1 cellular context compared by ENCODE assay signal in genomic region chr11:3147257-3147619, GRCh38.
TF ChIP-seq lines count a peak whose summit lies in the region.

No MANE protein-coding gene starts in this region.

TF ChIP-seq in K562, 482 proteins besides CTCF, POLR2A, EP300 and RAD21:
- TF ChIP-seq CBFB (CRISPR knock-in tag; IDR thresholded peaks at IDR 0.05) (no peak), ARNT (IDR thresholded peaks at IDR 0.05) (no peak), POLR3G (IDR thresholded peaks at IDR 0.05; ENCODE audit: extremely low read depth, insufficient read length, insufficient replicate concordance) (no peak), ZBTB33 (CRISPR knock-in tag; IDR thresholded peaks at IDR 0.05) (peak; percentile 42; the same call in 1 of the 2 replicates), TFAP4 (CRISPR knock-in tag; IDR thresholded peaks at IDR 0.05; ENCODE audit: borderline replicate concordance) (no peak), DLX4 (CRISPR knock-in tag; IDR thresholded peaks at IDR 0.05) (no peak), NONO (IDR thresholded peaks at IDR 0.05; ENCODE audit: low read depth in 2 of 2, low read length in 1 of 2) (no peak)
